8 cellular contexts compared by ENCODE assay signal in genomic region chr4:145181091-145181501, GRCh38. TPM values are rescaled to one million over a fixed set of nuclear protein-coding genes. Genes with fewer than 3 reads are reported as not detected.
DNase-seq lines count a peak whose midpoint lies in the region; ATAC-seq and TF ChIP-seq lines count a peak whose summit lies in the region.

No MANE protein-coding gene starts in this region.

- peak overlapping the region; percentile 56 for H2AFZ ChIP-seq in Karpas-422 (ENCODE audit: low read length)
- peak overlapping the region; percentile 90 for H2AFZ ChIP-seq in osteoblast (ENCODE audit: low read length)

- H3K4me1 Mint-ChIP-seq in Calu3 (ENCODE audit: low read depth, unreplicated experiment): peaks cover 6% of the 10 kb centered on the region
- peaks cover 22 to 33% of the 10 kb centered on the region in 2 donors for H3K4me1 Mint-ChIP-seq in effector memory CD8-positive, alpha-beta T cell (ENCODE audit: low read depth in 2 of 2)

- intact Hi-C loops in Calu3 (cut with micrococcal nuclease; ENCODE audit: unreplicated experiment): no loop called here

- H3K4me2 ChIP-seq in Karpas-422 (ENCODE audit: low read depth, low read length, poor library complexity, severe bottlenecking): peak overlapping the region; percentile 81
- peak overlapping the region; percentile 94 for H3K4me2 ChIP-seq in osteoblast (ENCODE audit: insufficient read depth, low read length)

- H3K9ac ChIP-seq in Karpas-422 (ENCODE audit: low read length): peak overlapping the region; percentile 74

- H4K20me1 ChIP-seq in Karpas-422 (ENCODE audit: insufficient read depth, low read depth, low read length) (peaks cover 13% of the 10 kb centered on the region; the same call in 1 of the 2 replicates), osteoblast (ENCODE audit: insufficient read depth, low read length) (peaks cover 5% of the 10 kb centered on the region)

- H3K27me3 ChIP-seq in Karpas-422 (ENCODE audit: low read length): no peaks in the 10 kb centered on the region
- no peaks in the 10 kb centered on the region for H3K27me3 ChIP-seq in osteoblast (ENCODE audit: insufficient read depth, low read length)

- peak overlapping the region; percentile 80 for H3K4me3 Mint-ChIP-seq in Calu3 (ENCODE audit: low read depth, unreplicated experiment)
- H3K4me3 Mint-ChIP-seq in effector memory CD8-positive, alpha-beta T cell: peak overlapping the region; percentile 86

- no peaks in the 10 kb centered on the region for H3K27me3 Mint-ChIP-seq in Calu3 (ENCODE audit: unreplicated experiment)
- no peaks in the 10 kb centered on the region for H3K27me3 Mint-ChIP-seq in effector memory CD8-positive, alpha-beta T cell

- H3K36me3 ChIP-seq in Karpas-422 (ENCODE audit: insufficient read depth, low read length) (no peaks in the 10 kb centered on the region), osteoblast (ENCODE audit: insufficient read depth, low read length) (no peaks in the 10 kb centered on the region)

- no peak overlapping the region for H3K27ac ChIP-seq in Karpas-422 (ENCODE audit: low read length)
- peak overlapping the region; percentile 32 for H3K27ac ChIP-seq in osteoblast (ENCODE audit: low read depth, low read length)

- peaks cover 20% of the 10 kb centered on the region for H3K4me1 ChIP-seq in Karpas-422 (ENCODE audit: low read length)
- H3K4me1 ChIP-seq in osteoblast (ENCODE audit: insufficient read depth, low read length): peaks cover 24% of the 10 kb centered on the region

- H3K4me3 ChIP-seq in Karpas-422 (ENCODE audit: low read length) (peak overlapping the region; percentile 73), osteoblast (ENCODE audit: insufficient read depth, low read length) (peak overlapping the region; percentile 92)

- BruUV-seq in Calu3 (replicated peaks; lab: Mats Ljungman, UMichigan): TSS peak; percentile 36

- peaks cover 34% of the 10 kb centered on the region for H3K79me2 ChIP-seq in Karpas-422 (ENCODE audit: low read length)
- peaks cover 35% of the 10 kb centered on the region for H3K79me2 ChIP-seq in osteoblast (ENCODE audit: insufficient read depth, low read length)

- CTCF ChIA-PET in Calu3 (lab: Charles Lee): no interaction called here

- no peaks in the 10 kb centered on the region for H3K9me3 Mint-ChIP-seq in Calu3 (ENCODE audit: low read depth, unreplicated experiment)
- H3K9me3 Mint-ChIP-seq in effector memory CD8-positive, alpha-beta T cell: no peaks in the 10 kb centered on the region

- no peaks in the 10 kb centered on the region for H3K9me3 ChIP-seq in Karpas-422 (ENCODE audit: low read length)
- no peaks in the 10 kb centered on the region for H3K9me3 ChIP-seq in osteoblast (ENCODE audit: low read depth, low read length)

- peak overlapping the region; percentile 79 for H3K27ac Mint-ChIP-seq in Calu3 (ENCODE audit: unreplicated experiment)
- H3K27ac Mint-ChIP-seq in effector memory CD8-positive, alpha-beta T cell: peak overlapping the region; percentile 93 to 94

- peaks cover 35% of the 10 kb centered on the region for H3K36me3 Mint-ChIP-seq in Calu3 (ENCODE audit: insufficient read depth, unreplicated experiment)
- H3K36me3 Mint-ChIP-seq in effector memory CD8-positive, alpha-beta T cell (ENCODE audit: insufficient read depth): peaks cover 28% of the 10 kb centered on the region

- DNase-seq in Calu3: no peak
- no peak for DNase-seq in Karpas-422
- no peak for DNase-seq in effector memory CD8-positive, alpha-beta T cell
- no peak for DNase-seq in osteoblast (ENCODE audit: insufficient read length, low spot score, missing footprints)
- no peak for DNase-seq in activated gamma-delta T cell treated with Interleukin-2 at 50 U/mL for 16 hours
- no peak for DNase-seq in activated CD4-positive, alpha-beta T cell treated with anti-CD3 and anti-CD28 coated beads for 48 hours

- no peak for TF ChIP-seq CTCF in Calu3 (IDR thresholded peaks at IDR 0.05; ENCODE audit: unreplicated experiment)
- TF ChIP-seq CTCF in osteoblast (IDR thresholded peaks at IDR 0.05; ENCODE audit: extremely low read depth, low read depth, low read length): no peak

- no peaks in the 10 kb centered on the region for H3K9me2 ChIP-seq in Karpas-422 (replicated peaks; ENCODE audit: insufficient read depth, low read length)

- no peak for ATAC-seq in effector memory CD8-positive, alpha-beta T cell (replicated peaks)
- ATAC-seq in HG03139 (IDR thresholded peaks at IDR 0.05; ENCODE audit: unreplicated experiment): no peak
- ATAC-seq in HG02870 (IDR thresholded peaks at IDR 0.05; ENCODE audit: unreplicated experiment): no peak

RNA-seq across cellular contexts. Expression of gene OTUD4, which starts 0.7 kb away (rescaled TPM):
- total RNA-seq in Calu3 (2022) (31.7 and 32.7 TPM in 2 replicates), osteoblast (22.8 and 30.6 TPM in 2 replicates)
- total RNA-seq in Karpas-422 (2014; rRNA removed; shearing (Covaris generic); ENCODE audit: low replicate concordance): 18.2 and 62.1 TPM in 2 replicates
